22 cellular contexts compared by ENCODE assay signal in genomic region chr7:36611703-36612102, GRCh38.
"Had no signal": no experiment of that assay in that cellular context is flagged by ENCODE, and none has a peak within 500 bp of the region (broad histone marks: within the 10 kb centered on the region; RNA-seq: fewer than 3 reads in every experiment).

No MANE protein-coding gene starts in this region.

- H3K79me2 ChIP-seq: parathyroid adenoma had no signal

- H3K9me3 ChIP-seq: esophagus muscularis mucosa, heart right ventricle, left ventricle myocardium inferior, psoas muscle, suprapubic skin, tibial artery had no signal

- ATAC-seq: activated CD4-positive, alpha-beta T cell treated with anti-CD3 and anti-CD28 coated beads for 36 hours; activated naive CD4-positive, alpha-beta T cell treated with anti-CD3 and anti-CD28 coated beads, Interleukin-2, amount 50 U/mL, for 72 hours; activated T-cell treated with anti-CD3 and anti-CD28 coated beads, Interleukin-2, amount 50 U/mL, for 72 hours; foreskin keratinocyte; heart right ventricle; psoas muscle had no signal

- H3K36me3 ChIP-seq: left ventricle myocardium inferior, suprapubic skin, tibial artery had no signal

- H3K27me3 ChIP-seq: foreskin keratinocyte, suprapubic skin had no signal

- H3K4me3 ChIP-seq: esophagus muscularis mucosa, heart right ventricle, left ventricle myocardium inferior, psoas muscle, smooth muscle cell, suprapubic skin, tibial artery had no signal

- H3K4me2 ChIP-seq: smooth muscle cell had no signal

- H3K27ac ChIP-seq: esophagus muscularis mucosa, foreskin keratinocyte, heart right ventricle, left ventricle myocardium inferior, parathyroid adenoma, psoas muscle, suprapubic skin, tibial artery had no signal

- H3K4me1 ChIP-seq: esophagus muscularis mucosa, foreskin keratinocyte, left ventricle myocardium inferior, parathyroid adenoma, psoas muscle, suprapubic skin, tibial artery had no signal

- DNase-seq: activated CD4-positive, alpha-beta T cell treated with anti-CD3 and anti-CD28 coated beads for 36 hours; activated CD4-positive, CD25-positive, alpha-beta regulatory T cell; activated naive CD4-positive, alpha-beta T cell; activated T-cell treated with anti-CD3 and anti-CD28 coated beads for 4 hours; activated T-cell treated with anti-CD3 and anti-CD28 coated beads, Interleukin-2, amount 50 U/mL, for 72 hours; endodermal cell; foreskin keratinocyte; heart right ventricle; kidney glomerular epithelial cell; left ventricle myocardium inferior; occipital lobe; psoas muscle; stimulated activated CD4-positive, alpha-beta T cell treated with anti-CD3 and anti-CD28 coated beads, Interleukin-15, amount 100 ng/mL, for 24 hours; stimulated activated CD4-positive, alpha-beta T cell treated with anti-CD3 and anti-CD28 coated beads, Interleukin-2, amount 100 ng/mL, for 24 hours; stimulated activated naive CD4-positive, alpha-beta T cell; T-helper 1 cell; tibial artery had no signal

- H3K9ac ChIP-seq: parathyroid adenoma had no signal

- H2AFZ ChIP-seq: parathyroid adenoma had no signal
